In the genomic region with DNA sequence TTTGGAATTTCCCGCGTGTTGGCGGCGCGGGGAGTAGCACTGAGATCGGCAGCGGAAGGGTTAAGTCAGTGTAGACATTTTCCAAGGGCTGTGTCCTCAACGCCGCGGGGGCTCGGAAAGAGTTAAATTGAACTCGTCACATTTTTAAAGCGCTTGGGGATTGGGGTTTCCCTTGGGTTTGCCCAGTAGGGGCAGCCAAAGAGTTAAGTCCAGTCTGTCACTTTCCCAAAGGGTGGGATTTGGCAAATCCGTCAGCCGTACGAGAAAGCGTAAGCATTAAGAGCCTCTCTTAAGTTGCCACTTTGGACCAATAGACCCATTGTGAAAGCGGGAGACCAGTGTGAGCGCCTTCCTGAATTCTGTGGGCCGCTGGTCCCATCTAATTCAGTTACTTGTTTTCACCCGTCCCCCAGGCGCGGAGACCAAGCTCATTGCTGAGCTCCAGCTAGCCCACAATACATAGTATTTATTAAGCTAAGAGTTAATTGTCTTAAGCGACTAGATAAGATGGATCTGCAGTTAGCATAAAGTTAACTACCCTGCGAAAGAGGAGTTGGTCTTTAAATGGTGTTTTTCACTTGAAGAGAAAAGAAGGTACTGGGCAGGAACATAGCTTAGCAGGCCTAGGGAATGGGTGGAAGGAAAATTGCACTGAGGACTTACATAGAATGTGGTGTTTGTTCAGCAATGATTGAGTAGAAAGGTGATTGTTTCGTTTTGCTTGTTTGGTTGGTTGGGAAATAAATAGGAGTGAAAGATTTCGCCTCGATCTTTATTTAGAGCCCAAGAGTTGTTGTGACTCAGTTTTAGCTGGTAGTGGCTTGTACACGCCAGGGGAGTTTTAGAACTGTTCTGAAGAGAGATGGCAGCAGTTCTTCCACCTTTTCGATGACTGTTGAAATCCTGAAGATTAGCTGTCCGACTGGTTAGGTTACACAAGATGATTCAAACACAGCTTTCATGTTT, we compare ENCODE assay signal across 8 cellular contexts. TPM values are rescaled to one million over a fixed set of nuclear protein-coding genes. Genes with fewer than 3 reads are reported as not detected.
A peak's percentile ranks its signal among the peaks of the same experiment; 100 is the strongest.
DNase-seq lines count a peak whose midpoint lies in the region; ATAC-seq, FAIRE-seq and TF ChIP-seq lines count a peak whose summit lies in the region.

No MANE protein-coding gene starts in this region.

- H3K23ac ChIP-seq in H1 (ENCODE audit: insufficient read length): no peak overlapping the region

- H3K18ac ChIP-seq in H1 (ENCODE audit: extremely low read depth, low read length): no peak overlapping the region

- no peak overlapping the region for H2BK120ac ChIP-seq in H1 (replicated peaks; ENCODE audit: low read depth, low read length)

- H3K4me3 ChIP-seq in H1 (ENCODE audit: extremely low read depth in 1 of 4, insufficient read depth in 2 of 4, low read depth in 3 of 4, low read length in 4 of 4): peak overlapping the region; percentile 73 to 98 (median 90)

- H3K4me2 ChIP-seq in H1 (ENCODE audit: insufficient read depth in 1 of 2, low read depth in 2 of 2, low read length in 2 of 2): peak overlapping the region; percentile 71 to 97

- no peak overlapping the region for H3K14ac ChIP-seq in H1 (ENCODE audit: insufficient read length)

- TF ChIP-seq EP300 in H1 (IDR thresholded peaks at IDR 0.05; ENCODE audit: borderline replicate concordance in 1 of 2, low read depth in 2 of 2, low read length in 2 of 2): no peak

- peak overlapping the region; percentile 89; the same call in 1 of the 2 replicates for H3K27ac ChIP-seq in H1 (ENCODE audit: low read depth, low read length)

- in situ Hi-C loops in KBM-7 (cut with MboI; ENCODE audit: low pct_unique_long_range_greater_than_20kb, low sequenced_read_pairs): no loop called here

- no peaks in the 10 kb centered on the region for H3K9me3 ChIP-seq in H1 (ENCODE audit: insufficient read depth in 2 of 2, low read depth in 1 of 2, low read length in 1 of 2)

- no peak overlapping the region for H2AFZ ChIP-seq in H1 (ENCODE audit: low read length)

- no peak overlapping the region for H3K4ac ChIP-seq in H1 (replicated peaks; ENCODE audit: insufficient read length, low read depth, low read length)

- peaks cover 4% of the 10 kb centered on the region; the same call in 1 of the 2 replicates for H3K23me2 ChIP-seq in H1 (ENCODE audit: low read depth, low read length)

- no peak overlapping the region for H4K5ac ChIP-seq in H1 (ENCODE audit: insufficient read length, low read depth, low read length)

- H3K79me2 ChIP-seq in H1 (ENCODE audit: control insufficient read depth in 1 of 2, insufficient read depth in 2 of 2, low read length in 2 of 2): peaks cover 28 to 55% of the 10 kb centered on the region in 2 experiments

- TF ChIP-seq CTCF in H1 (IDR thresholded peaks at IDR 0.05; ENCODE audit: control extremely low read depth in 1 of 3, insufficient read depth in 1 of 3, low read depth in 1 of 3, low read length in 3 of 3): peak in 1 of 3 experiments; percentile 7; a peak in 1 of 4 replicates

- no peak overlapping the region for H4K91ac ChIP-seq in H1 (replicated peaks; ENCODE audit: insufficient read length, low read length)

- H3K9ac ChIP-seq in H1 (replicated peaks in 1 of 4; ENCODE audit: extremely low read depth in 1 of 4, low read depth in 3 of 4, low read length in 3 of 4): peak overlapping the region; percentile 65 to 88 (median 86)

- peak; percentile 16 for ATAC-seq in GM21515 (IDR thresholded peaks at IDR 0.05; ENCODE audit: unreplicated experiment)
- ATAC-seq in GM21619 (IDR thresholded peaks at IDR 0.05; ENCODE audit: unreplicated experiment): no peak

- no peak overlapping the region for H2BK15ac ChIP-seq in H1 (ENCODE audit: low read length)

- peaks cover 2 to 7% of the 10 kb centered on the region in 2 experiments for H4K20me1 ChIP-seq in H1 (replicated peaks in 1 of 2; ENCODE audit: control insufficient read depth in 1 of 2, insufficient read depth in 2 of 2, low read length in 2 of 2)

- H2BK5ac ChIP-seq in H1 (ENCODE audit: low read depth, low read length): 0 out of 2 replicates have a peak overlapping the region, but pooled peaks have one; percentile 81

- POLR2A ChIA-PET in H1 (lab: Charles Lee; ENCODE audit: partially characterized antibody): interaction anchor here (1.0 to 2.8 kb wide), 4 partner anchors 8 to 105 kb away, joined by 3 to 11 read pairs (median 4); no protein-coding TSS in a partner anchor

- peak; percentile 71 for DNase-seq in D341Med (ENCODE audit: low spot score)
- peak; percentile 40 for DNase-seq in KBM-7
- peak; percentile 16 to 26 for DNase-seq in activated CD4-positive, alpha-beta T cell treated with anti-CD3 and anti-CD28 coated beads, Interleukin-2, amount 50 U/mL, for 4 hours
- DNase-seq in H1 (ENCODE audit: low read depth in 1 of 2, low spot score in 2 of 2): peak; percentile 10 to 67
- peak; percentile 59 to 79 for DNase-seq in lung microvascular endothelial cell (ENCODE audit: low read depth in 2 of 2)
- peak; percentile 62 for DNase-seq in stromal cell of bone marrow (ENCODE audit: low read depth)

- no peak for TF ChIP-seq POLR2A in H1 (IDR thresholded peaks at IDR 0.05; ENCODE audit: control extremely low read depth in 1 of 2, low read depth in 2 of 2, low read length in 2 of 2)

- peak in 1 of 2 experiments; percentile 4; a peak in 1 of 4 replicates for TF ChIP-seq RAD21 in H1 (IDR thresholded peaks at IDR 0.05 in 1 of 2, conservative IDR thresholded peaks at IDR 0.05 in 1 of 2; ENCODE audit: low read depth in 2 of 2, low read length in 2 of 2)

- no peak overlapping the region for H2BK20ac ChIP-seq in H1 (ENCODE audit: low read length)

- CTCF ChIA-PET in H1 (lab: Charles Lee; ENCODE audit: partially characterized antibody): interaction anchor here (0.6 to 2.4 kb wide), 18 partner anchors 8 to 265 kb away, joined by 3 to 7 read pairs (median 4); no protein-coding TSS in a partner anchor

- FAIRE-seq in H1 (lab: Jason Lieb, UNC): no peak

- H3K36me3 ChIP-seq in H1 (ENCODE audit: control insufficient read depth in 2 of 4, insufficient read depth in 4 of 4, low read length in 3 of 4): no peaks in the 10 kb centered on the region

- peak overlapping the region; percentile 98; the same call in 1 of the 2 replicates for H4K8ac ChIP-seq in H1 (ENCODE audit: extremely low read depth, insufficient read depth, low read length)

- no peaks in the 10 kb centered on the region for H3K27me3 ChIP-seq in H1 (replicated peaks in 1 of 4; ENCODE audit: control insufficient read depth in 3 of 4, extremely low read depth in 1 of 4, insufficient read depth in 3 of 4, low read length in 3 of 4)

- WGBS in H1 (ENCODE audit: extremely low coverage in 1 of 2, insufficient coverage in 1 of 2, insufficient read length in 1 of 2, insufficient replicate concordance in 2 of 2, low coverage in 1 of 2, low lambda C conversion rate in 2 of 2, missing lambda C conversion rate in 1 of 2), 2 experiments: 17 to 100% methylated on average over 1 to 31 of the region's 31 CpGs

- no peak overlapping the region for H2BK12ac ChIP-seq in H1 (ENCODE audit: low read depth, low read length)

- no peak overlapping the region for H3K56ac ChIP-seq in H1 (replicated peaks; ENCODE audit: insufficient read length, low read depth, low read length)

- H3K4me1 ChIP-seq in H1 (replicated peaks in 1 of 4; ENCODE audit: control insufficient read depth in 3 of 4, insufficient read depth in 4 of 4, low read length in 3 of 4): peaks cover 0 to 2% (median 0%) of the 10 kb centered on the region in 4 experiments; a peak in 1 of 7 replicates

- H2AK5ac ChIP-seq in H1 (ENCODE audit: low read depth, low read length): no peak overlapping the region

- H3K79me1 ChIP-seq in H1 (ENCODE audit: low read depth, low read length): peaks cover 5% of the 10 kb centered on the region

TF ChIP-seq in H1, 55 proteins besides CTCF, POLR2A, EP300 and RAD21:
- TF ChIP-seq BRCA1 (IDR thresholded peaks at IDR 0.05; ENCODE audit: low read depth, low read length): no peak
- no peak for TF ChIP-seq TAF1 (IDR thresholded peaks at IDR 0.05; ENCODE audit: low read depth, low read length)
- TF ChIP-seq HDAC2 (IDR thresholded peaks at IDR 0.05; ENCODE audit: borderline replicate concordance in 1 of 2, low read depth in 2 of 2, low read length in 2 of 2): 0 out of 4 replicates have a peak, but pooled peaks of 1 of the 2 experiments have one; percentile 44
- 0 out of 2 replicates have a peak, but pooled peaks have one; percentile 15 for TF ChIP-seq CREB1 (IDR thresholded peaks at IDR 0.05)
- TF ChIP-seq ZNF274 (IDR thresholded peaks at IDR 0.05; ENCODE audit: borderline replicate concordance, extremely low read depth, low read length): no peak
- TF ChIP-seq POLR2AphosphoS5 (IDR thresholded peaks at IDR 0.05; ENCODE audit: low read depth, low read length): no peak
- TF ChIP-seq BACH1 (IDR thresholded peaks at IDR 0.05; ENCODE audit: low read length): 0 out of 2 replicates have a peak, but pooled peaks have one; percentile 16
- peak in 1 of 2 experiments; percentile 74; a peak in 2 of 4 replicates for TF ChIP-seq SIN3A (conservative IDR thresholded peaks at IDR 0.05 in 1 of 2, IDR thresholded peaks at IDR 0.05 in 1 of 2; ENCODE audit: low read depth in 1 of 2, low read length in 2 of 2)
TF ChIP-seq in H1: peak in this region for 4.

RNA-seq across cellular contexts. Expression of a gene that starts 0.9 kb away (rescaled TPM):
- total RNA-seq in H1 (2021; fragmentation: NEBNext Ultra II Directional; extraction: Animal tissue kit (Norgen Biotek cat#: 25700)): 25.8 and 27.8 TPM in 2 replicates
- polyA plus RNA-seq in H1 (2011; rRNA removed): 10.8 and 14.5 TPM in 2 replicates
- polyA plus RNA-seq in H1 (2011; cell fraction: cytosol; rRNA removed): 17.8 TPM
- polyA plus RNA-seq in H1 (2011; cell fraction: nucleus; rRNA removed): 19.4 TPM
- 12.7 to 23.0 TPM (median 15.7 TPM) in 4 replicates for polyA plus RNA-seq in H1 (2012, experiment 1 of 2)
- polyA plus RNA-seq in H1 (2012, experiment 2 of 2): 3.0 TPM
- 30.2 TPM for polyA plus RNA-seq in H1 (2013, experiment 1 of 2)
- 44.0 TPM for polyA plus RNA-seq in H1 (2013, experiment 2 of 2)
- 9.2 and 13.2 TPM in 2 replicates for polyA minus RNA-seq in H1 (2011; rRNA and poly(A)+ RNA removed)
- 13.0 TPM for polyA minus RNA-seq in H1 (2011; cell fraction: cytosol; rRNA and poly(A)+ RNA removed)
- polyA minus RNA-seq in H1 (2011; cell fraction: nucleus; rRNA and poly(A)+ RNA removed): 13.9 TPM
- total RNA-seq in lung microvascular endothelial cell: 39.0 and 52.0 TPM in 2 replicates

Comparison
In these comparisons a context has a peak if more than half of its experiments do, and no peak if none do; other contexts are left out.
1. DNase-seq: peak in every context shown above with its lines; median percentile 71 in D341Med; 69 in lung microvascular endothelial cell; 62 in stromal cell of bone marrow; 40 in KBM-7; 38 in H1; 21 in activated CD4-positive, alpha-beta T cell treated with anti-CD3 and anti-CD28 coated beads, Interleukin-2, amount 50 U/mL, for 4 hours.